In the genomic region with DNA sequence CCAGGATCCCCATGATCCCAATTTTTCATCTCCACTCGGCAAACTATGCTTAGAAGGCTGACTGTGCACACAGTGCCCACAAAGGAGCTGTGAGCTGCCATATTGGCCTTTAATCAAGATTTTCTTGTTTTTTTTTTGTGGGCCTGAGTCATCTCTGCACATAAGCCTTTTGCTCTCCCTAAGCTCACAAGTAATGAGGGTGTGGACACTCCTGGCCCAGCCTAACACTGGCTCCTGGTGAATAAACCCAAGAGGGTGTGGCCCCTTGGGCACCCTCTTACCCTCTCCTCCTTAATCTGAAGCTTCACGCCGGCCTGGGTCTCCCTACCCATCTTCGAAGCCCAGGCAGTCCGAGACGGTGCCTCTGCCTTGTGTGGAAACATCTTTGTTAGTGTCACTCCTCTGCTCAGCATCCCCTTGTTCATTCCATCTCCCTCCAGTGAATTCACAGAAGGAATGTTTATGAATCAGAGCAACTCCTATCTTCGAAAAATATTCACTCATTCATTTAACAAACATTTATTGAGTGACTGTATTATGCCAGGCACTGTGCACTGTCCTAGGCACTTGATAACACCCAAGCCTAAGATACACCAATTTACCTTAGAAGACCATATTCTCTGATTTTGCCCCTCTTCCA, we compare ENCODE assay signal across 14 cellular contexts. TPM values are rescaled to one million over a fixed set of nuclear protein-coding genes. Genes with fewer than 3 reads are reported as not detected.
DNase-seq lines count a peak whose midpoint lies in the region; ATAC-seq and TF ChIP-seq lines count a peak whose summit lies in the region.
"Had no signal": no experiment of that assay in that cellular context is flagged by ENCODE, and none has a peak within 500 bp of the region (broad histone marks: within the 10 kb centered on the region; RNA-seq: fewer than 3 reads in every experiment).

No MANE protein-coding gene starts in this region.

- H4K8ac ChIP-seq in H9 (replicated peaks; ENCODE audit: insufficient read length, low read depth, low read length) (no peak overlapping the region), neuronal stem cell (ENCODE audit: low read depth, low read length) (no peak overlapping the region)

- no CpG with 5 or more reads among the region's 7 CpGs for WGBS in H9 (ENCODE audit: extremely low coverage, insufficient read length, low lambda C conversion rate)
- WGBS in neuronal stem cell (ENCODE audit: extremely low coverage in 2 of 2, insufficient read length in 2 of 2, insufficient replicate concordance in 1 of 2), 2 donors: no CpG with 5 or more reads among the region's 7 CpGs
- WGBS in sigmoid colon, 2 donors: 80 to 90% methylated on average over 7 of the region's 7 CpGs

- no peaks in the 10 kb centered on the region for H3K23me2 ChIP-seq in H9 (ENCODE audit: insufficient read length, low read depth, low read length, poor library complexity, severe bottlenecking)

- no peaks in the 10 kb centered on the region for H4K20me1 ChIP-seq in H9 (ENCODE audit: control insufficient read depth, insufficient read depth, insufficient read length)

- H3K23ac ChIP-seq in H9 (ENCODE audit: insufficient read length, low read depth, low read length): no peak overlapping the region
- no peak overlapping the region for H3K23ac ChIP-seq in neuronal stem cell (ENCODE audit: low read depth, low read length, poor library complexity)

- H3K36me3 Mint-ChIP-seq in H9 (ENCODE audit: insufficient read depth in 1 of 3, low read depth in 3 of 3): peaks cover 32 to 66% (median 52%) of the 10 kb centered on the region in 3 experiments; a peak in 6 of 7 replicates

- peak overlapping the region; percentile 39 for H3K27ac ChIP-seq in AG04450 (ENCODE audit: low read depth, low read length)
- H3K27ac ChIP-seq in H9 (ENCODE audit: insufficient read length, low read depth, low read length): no peak overlapping the region
- H3K27ac ChIP-seq in neuronal stem cell (replicated peaks; ENCODE audit: low read length): no peak overlapping the region
- H3K27ac ChIP-seq in sigmoid colon: no peak overlapping the region
- H3K27ac ChIP-seq: colonic mucosa, uterus had no signal

- H3K27me3 ChIP-seq in AG04450 (ENCODE audit: control insufficient read depth, insufficient read depth, low read length) (no peaks in the 10 kb centered on the region), H9 (ENCODE audit: insufficient read depth, low read length) (no peaks in the 10 kb centered on the region), neuronal stem cell (ENCODE audit: control insufficient read depth in 3 of 3, insufficient read depth in 3 of 3, low read depth in 1 of 3, low read length in 3 of 3) (no peaks in the 10 kb centered on the region), sigmoid colon (no peaks in the 10 kb centered on the region)
- H3K27me3 ChIP-seq: colonic mucosa, uterus had no signal

- no peak overlapping the region for H4K5ac ChIP-seq in H9 (ENCODE audit: insufficient read length, low read depth, low read length)

- no peak overlapping the region for H3K56ac ChIP-seq in H9 (ENCODE audit: insufficient read length, low read depth, low read length)

- TF ChIP-seq CTCF in AG04450 (IDR thresholded peaks at IDR 0.05; ENCODE audit: low read depth, low read length) (no peak), H9 (conservative IDR thresholded peaks at IDR 0.05) (no peak), sigmoid colon (IDR thresholded peaks at IDR 0.05) (no peak)

- no peak for TF ChIP-seq EP300 in sigmoid colon (IDR thresholded peaks at IDR 0.05)

- intact Hi-C loops in sigmoid colon (cut with DNase I): no loop called here

- no peak overlapping the region for H3T11ph ChIP-seq in H9 (ENCODE audit: low read length)

- H2AFZ ChIP-seq in H9 (ENCODE audit: low read length) (no peak overlapping the region), neuronal stem cell (ENCODE audit: low read length) (no peak overlapping the region)

- no peak overlapping the region for H2BK5ac ChIP-seq in H9 (ENCODE audit: insufficient read length, low read length)
- no peak overlapping the region for H2BK5ac ChIP-seq in neuronal stem cell (ENCODE audit: low read length)

- no peak overlapping the region for H3K4me2 ChIP-seq in H9 (ENCODE audit: insufficient read depth, insufficient read length, low read length)
- no peak overlapping the region for H3K4me2 ChIP-seq in neuronal stem cell (ENCODE audit: insufficient read depth, low read length, poor library complexity, severe bottlenecking)

- H3K18ac ChIP-seq in H9 (ENCODE audit: insufficient read length, low read depth, low read length) (no peak overlapping the region), neuronal stem cell (ENCODE audit: low read length) (no peak overlapping the region)

- no peak overlapping the region for H3K4ac ChIP-seq in H9 (ENCODE audit: low read depth, low read length)
- no peak overlapping the region for H3K4ac ChIP-seq in neuronal stem cell (ENCODE audit: low read length)

- H3K4me1 ChIP-seq in H9 (ENCODE audit: insufficient read depth, low read length): no peaks in the 10 kb centered on the region; the same call in 1 of the 2 replicates
- peaks cover 2 to 6% of the 10 kb centered on the region in 2 donors for H3K4me1 ChIP-seq in neuronal stem cell (ENCODE audit: control insufficient read depth in 2 of 2, insufficient read depth in 1 of 2, low read depth in 1 of 2, low read length in 2 of 2)
- no peaks in the 10 kb centered on the region for H3K4me1 ChIP-seq in sigmoid colon
- H3K4me1 ChIP-seq: colonic mucosa, uterus had no signal

- H3K9me3 ChIP-seq in AG04450 (ENCODE audit: control insufficient read depth, insufficient read depth, low read length) (no peaks in the 10 kb centered on the region), H9 (ENCODE audit: control insufficient read depth, low read depth, low read length) (no peaks in the 10 kb centered on the region), neuronal stem cell (replicated peaks in 1 of 2; ENCODE audit: control insufficient read depth in 2 of 2, insufficient read depth in 1 of 2, low read depth in 1 of 2, low read length in 2 of 2) (no peaks in the 10 kb centered on the region), sigmoid colon (no peaks in the 10 kb centered on the region)
- H3K9me3 ChIP-seq: colonic mucosa, uterus had no signal

- H3K4me3 ChIP-seq in AG04450 (ENCODE audit: low read depth, low read length) (no peak overlapping the region), neuronal stem cell (ENCODE audit: low read length in 2 of 2) (no peak overlapping the region), sigmoid colon (no peak overlapping the region)
- H3K4me3 ChIP-seq: colonic mucosa, uterus had no signal

- no peak overlapping the region for H4K91ac ChIP-seq in H9 (ENCODE audit: insufficient read length, low read depth, low read length)
- H4K91ac ChIP-seq in neuronal stem cell (ENCODE audit: low read depth, low read length, poor library complexity): no peak overlapping the region

- no peak for ATAC-seq in left lobe of liver

- no peak overlapping the region for H3K4me3 Mint-ChIP-seq in H9
- H3K4me3 Mint-ChIP-seq: CD14-positive monocyte had no signal

- H2BK15ac ChIP-seq in H9 (ENCODE audit: low read depth, low read length): no peak overlapping the region
- no peak overlapping the region for H2BK15ac ChIP-seq in neuronal stem cell (ENCODE audit: low read length)

- POLR2A ChIA-PET in AG04450 (lab: Yijun Ruan, JAX): no interaction called here

- H2AK5ac ChIP-seq in H9 (ENCODE audit: insufficient read length, low read length) (no peak overlapping the region), neuronal stem cell (ENCODE audit: low read depth, low read length) (no peak overlapping the region)

- DNase-seq in AG04450 (ENCODE audit: low read depth, low spot score) (no peak), H9 (no peak), astrocyte of the hippocampus (ENCODE audit: low read depth, low spot score) (peak; percentile 55), left lobe of liver (ENCODE audit: low spot score) (peak; percentile 31), neuronal stem cell (ENCODE audit: low spot score) (no peak), NCI-H2196 treated with DMSO at 0.1 percent for 48 hours (lab: John Stamatoyannopoulos, UW; ENCODE audit: unreplicated experiment) (no peak), dedifferentiated amniotic fluid mesenchymal stem cell (ENCODE audit: extremely low spot score) (no peak), sigmoid colon (no peak)
- DNase-seq: colonic mucosa, glutamatergic neuron, Kasumi-1, NCI-H2227 treated with DMSO at 0.1 percent for 48 hours, uterus had no signal

- H3K9ac ChIP-seq in H9 (ENCODE audit: extremely low read depth, insufficient read length, low read length): no peak overlapping the region
- no peak overlapping the region for H3K9ac ChIP-seq in neuronal stem cell (ENCODE audit: low read depth, low read length, poor library complexity)

- CTCF ChIA-PET in AG04450 (lab: Charles Lee): interaction anchor here (2.0 kb wide), 1 partner anchor 308 kb away, joined by 9 read pairs; no protein-coding TSS in a partner anchor

- H2BK12ac ChIP-seq in H9 (ENCODE audit: insufficient read length, low read depth, low read length) (no peak overlapping the region), neuronal stem cell (ENCODE audit: low read length) (no peak overlapping the region)

- H3K4me1 Mint-ChIP-seq in H9: peaks cover 37 to 40% of the 10 kb centered on the region in 2 experiments
- H3K4me1 Mint-ChIP-seq: CD14-positive monocyte had no signal

- no peaks in the 10 kb centered on the region for H3K79me2 ChIP-seq in H9 (ENCODE audit: insufficient read depth, low read length)

- H3K79me1 ChIP-seq in H9 (ENCODE audit: insufficient read depth, low read depth, low read length, poor library complexity, severe bottlenecking): no peaks in the 10 kb centered on the region
- no peaks in the 10 kb centered on the region for H3K79me1 ChIP-seq in neuronal stem cell (ENCODE audit: low read depth, low read length)

- H3K9me3 Mint-ChIP-seq in H9: no peaks in the 10 kb centered on the region
- H3K9me3 Mint-ChIP-seq: CD14-positive monocyte had no signal

- H3K27me3 Mint-ChIP-seq in H9 (ENCODE audit: low read depth): no peaks in the 10 kb centered on the region; the same call in 1 of the 2 replicates

- no peak for TF ChIP-seq POLR2A in sigmoid colon (IDR thresholded peaks at IDR 0.05)

- peak overlapping the region; percentile 81 to 97 (median 82); a peak in 6 of 7 replicates for H3K27ac Mint-ChIP-seq in H9

- H2BK120ac ChIP-seq in H9 (ENCODE audit: low read depth, low read length, poor library complexity, severe bottlenecking) (no peak overlapping the region), neuronal stem cell (ENCODE audit: low read depth, low read length) (no peak overlapping the region)

- H3K14ac ChIP-seq in H9 (ENCODE audit: insufficient read depth, low read length): no peak overlapping the region
- no peak overlapping the region for H3K14ac ChIP-seq in neuronal stem cell (ENCODE audit: low read length)

- H2BK20ac ChIP-seq in H9 (ENCODE audit: low read depth, low read length, poor library complexity, severe bottlenecking): no peak overlapping the region

- peaks cover 23 to 68% of the 10 kb centered on the region in 2 donors for H3K36me3 ChIP-seq in neuronal stem cell (replicated peaks in 1 of 2; ENCODE audit: control insufficient read depth in 2 of 2, insufficient read depth in 2 of 2, low read length in 2 of 2)
- H3K36me3 ChIP-seq in sigmoid colon: peaks cover 12 to 66% (median 15%) of the 10 kb centered on the region in 4 donors
- H3K36me3 ChIP-seq: colonic mucosa, uterus had no signal

RNA-seq across cellular contexts. Expression of a gene that starts 22.2 kb away (rescaled TPM):
- polyA plus RNA-seq in AG04450 (2011; rRNA removed): 45.4 and 63.2 TPM in 2 replicates
- polyA minus RNA-seq in AG04450 (2011; rRNA and poly(A)+ RNA removed): 10.4 and 17.6 TPM in 2 replicates
- 33.9 and 36.3 TPM in 2 replicates for total RNA-seq in H9 (2021)
- 18.1 TPM for total RNA-seq in left lobe of liver
- polyA plus RNA-seq in neuronal stem cell (2013, experiment 1 of 2): 29.3 TPM
- 29.5 TPM for polyA plus RNA-seq in neuronal stem cell (2013, experiment 2 of 2)
- 10 to 100 TPM; 27.7 to 35.2 (median 32.8) TPM for total RNA-seq in sigmoid colon
- 10 to 100 TPM; 28.8 to 41.4 (median 33.0) TPM for polyA plus RNA-seq in sigmoid colon

RNA-seq across cellular contexts. Expression of a gene that starts 45.1 kb away (rescaled TPM):
- 0.21 and 0.40 TPM in 2 replicates for polyA plus RNA-seq in AG04450 (2011; rRNA removed)
- 0.39 and 0.46 TPM in 2 replicates for polyA minus RNA-seq in AG04450 (2011; rRNA and poly(A)+ RNA removed)
- 1.1 and 1.3 TPM in 2 replicates for total RNA-seq in H9 (2021)
- total RNA-seq in left lobe of liver: 0.81 TPM
- 1.2 TPM for polyA plus RNA-seq in neuronal stem cell (2013, experiment 1 of 2)
- 1.3 TPM for polyA plus RNA-seq in neuronal stem cell (2013, experiment 2 of 2)
- total RNA-seq in sigmoid colon: 1 to 10 TPM in 1 of 4 donors, under 1 TPM in 2, not detected in 1; 0.36 to 2.8 (median 0.82) TPM
- polyA plus RNA-seq in sigmoid colon: under 1 TPM in 1 of 3 donors, not detected in 2; 0.82 TPM

Comparison
In these comparisons a context has a peak if more than half of its experiments do, and no peak if none do; other contexts are left out.
1. DNase-seq: peak in astrocyte of the hippocampus (single experiment) and left lobe of liver (single experiment); none in AG04450 (single experiment), H9 (single experiment), neuronal stem cell (single experiment), NCI-H2196 treated with DMSO at 0.1 percent for 48 hours (single experiment), dedifferentiated amniotic fluid mesenchymal stem cell (single experiment) and sigmoid colon (single experiment).